In genomic region chr1:210949489-210949888, GRCh38 we compare ENCODE assay signal across 10 cellular contexts.
"Had no signal": no experiment of that assay in that cellular context is flagged by ENCODE, and none has a peak within 500 bp of the region (broad histone marks: within the 10 kb centered on the region; RNA-seq: fewer than 3 reads in every experiment).

No MANE protein-coding gene starts in this region.

- H3K27me3 ChIP-seq: adrenal gland, body of pancreas, cardiac muscle cell, colonic mucosa, heart left ventricle had no signal

- FAIRE-seq: frontal cortex had no signal

- H3K4me3 ChIP-seq: adrenal gland, body of pancreas, cardiac muscle cell, colonic mucosa, heart left ventricle had no signal

- H3K36me3 ChIP-seq: adrenal gland, cardiac muscle cell, colonic mucosa, heart left ventricle had no signal

- DNase-seq: activated CD4-positive, alpha-beta T cell treated with anti-CD3 and anti-CD28 coated beads for 1 hour; cerebellar nuclear complex; foreskin fibroblast had no signal

- ATAC-seq: activated CD8-positive, alpha-beta memory T cell treated with anti-CD3 and anti-CD28 coated beads, Interleukin-2, amount 10 ng/mL, durations not matched to agents 7 days and 5 days; body of pancreas; heart left ventricle had no signal
